In the genomic region with DNA sequence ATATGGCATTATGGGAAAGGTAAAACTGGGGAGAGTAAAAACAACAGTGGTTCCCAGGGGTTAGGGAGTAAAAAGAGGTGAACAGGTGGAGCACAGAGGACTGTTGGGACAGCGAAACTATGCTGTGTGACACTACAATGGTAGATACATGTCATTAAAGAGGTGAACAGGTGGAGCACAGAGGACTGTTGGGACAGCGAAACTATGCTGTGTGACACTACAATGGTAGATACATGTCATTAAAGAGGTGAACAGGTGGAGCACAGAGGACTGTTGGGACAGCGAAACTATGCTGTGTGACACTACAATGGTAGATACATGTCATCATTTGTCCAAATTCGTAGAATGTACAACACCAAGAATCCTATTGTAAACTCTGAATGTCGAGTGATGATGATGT, we compare ENCODE assay signal across 7 cellular contexts. TPM values are rescaled to one million over a fixed set of nuclear protein-coding genes. Genes with fewer than 3 reads are reported as not detected.
DNase-seq lines count a peak whose midpoint lies in the region; ATAC-seq, FAIRE-seq and TF ChIP-seq lines count a peak whose summit lies in the region.
"Not testable (repeated sequence)": the region's sequence is repeated elsewhere in the genome, so short reads cannot be mapped to it uniquely, and the experiment has no call there.

No MANE protein-coding gene starts in this region.

- H3K27ac ChIP-seq in CD8-positive, alpha-beta T cell (ENCODE audit: low read depth, low read length); K562 (ENCODE audit: extremely low read depth, low read depth, low read length); gastroesophageal sphincter; left lung: not testable (repeated sequence)

- H3K36me3 Mint-ChIP-seq in CD8-positive, alpha-beta T cell; activated CD8-positive, alpha-beta T cell treated with anti-CD3 and anti-CD28 coated beads for 36 hours (ENCODE audit: low read depth): not testable (repeated sequence)

- FAIRE-seq in K562 (lab: Jason Lieb, UNC) = peak; percentile 89

- not testable (repeated sequence) for H3K4me1 ChIP-seq in CD8-positive, alpha-beta T cell (ENCODE audit: insufficient read depth, low read length); K562 (replicated peaks in 1 of 2; ENCODE audit: control insufficient read depth in 2 of 2, insufficient read depth in 2 of 2, low read length in 2 of 2); gastroesophageal sphincter; left lung

- H3K9me3 ChIP-seq in CD8-positive, alpha-beta T cell (ENCODE audit: low read length); K562 (replicated peaks; ENCODE audit: control insufficient read depth, insufficient read depth, low read depth, low read length); gastroesophageal sphincter; left lung: not testable (repeated sequence)

- BruUV-seq in K562 (replicated peaks; lab: Mats Ljungman, UMichigan) = not testable (repeated sequence)

- H3K4me2 ChIP-seq in K562 (ENCODE audit: insufficient read depth, low read length) = not testable (repeated sequence)

- H4K20me1 ChIP-seq in K562 (replicated peaks; ENCODE audit: control insufficient read depth, insufficient read depth, low read length) = not testable (repeated sequence)

- not testable (repeated sequence) for TF ChIP-seq EP300 in K562 (IDR thresholded peaks at IDR 0.05; ENCODE audit: low read length); gastroesophageal sphincter (IDR thresholded peaks at IDR 0.05)

- TF ChIP-seq RAD21 in K562 (CRISPR knock-in tag; conservative IDR thresholded peaks at IDR 0.05 in 1 of 2, IDR thresholded peaks at IDR 0.05 in 1 of 2) = not testable (repeated sequence)

- ATAC-seq in CD8-positive, alpha-beta T cell = peak; percentile 23
- ATAC-seq in HG03039 (IDR thresholded peaks at IDR 0.05; ENCODE audit: unreplicated experiment) (peak; percentile 71), gastroesophageal sphincter (peak; percentile 87), left lung (peak; percentile 94), sciatic nerve (peak; percentile 98)
- ATAC-seq in activated CD8-positive, alpha-beta T cell treated with anti-CD3 and anti-CD28 coated beads for 36 hours = peak; percentile 42
- ATAC-seq in K562 = not testable (repeated sequence)

- POLR2A ChIA-PET in CD8-positive, alpha-beta T cell (lab: Charles Lee); activated CD8-positive, alpha-beta T cell treated with anti-CD3 and anti-CD28 coated beads for 36 hours (lab: Charles Lee); K562 (lab: Yijun Ruan, JAX): not testable (repeated sequence)

- WGBS in K562 (ENCODE audit: insufficient coverage, low coverage, missing lambda C conversion rate) = 56% methylated on average over 4 of the region's 5 CpGs
- WGBS in gastroesophageal sphincter (ENCODE audit: low coverage in 1 of 2), 2 donors = 91 to 93% methylated on average over 5 of the region's 5 CpGs

- H3K36me3 ChIP-seq in CD8-positive, alpha-beta T cell (ENCODE audit: insufficient read depth, low read length); K562 (ENCODE audit: control insufficient read depth, insufficient read depth, low read length); gastroesophageal sphincter; left lung: not testable (repeated sequence)

- not testable (repeated sequence) for DNase-seq in CD8-positive, alpha-beta T cell; activated CD8-positive, alpha-beta T cell treated with anti-CD3 and anti-CD28 coated beads for 36 hours; K562 (ENCODE audit: extremely low read depth in 1 of 4, low spot score in 3 of 4); left lung; sciatic nerve (ENCODE audit: low spot score)

- H2AFZ ChIP-seq in K562 (ENCODE audit: low read depth, low read length) = not testable (repeated sequence)

- intact Hi-C loops in CD8-positive, alpha-beta T cell (cut with DNase I, micrococcal nuclease); activated CD8-positive, alpha-beta T cell treated with anti-CD3 and anti-CD28 coated beads for 36 hours (cut with micrococcal nuclease); K562 (cut with micrococcal nuclease); left lung (cut with DNase I); sciatic nerve (cut with DNase I): not testable (repeated sequence)

- not testable (repeated sequence) for H3K4me3 ChIP-seq in CD8-positive, alpha-beta T cell (ENCODE audit: low read depth, low read length); K562; gastroesophageal sphincter; left lung

- H3K27me3 Mint-ChIP-seq in CD8-positive, alpha-beta T cell (ENCODE audit: low read depth) = peaks cover 12% of the 10 kb centered on the region
- not testable (repeated sequence) for H3K27me3 Mint-ChIP-seq in activated CD8-positive, alpha-beta T cell treated with anti-CD3 and anti-CD28 coated beads for 36 hours

- not testable (repeated sequence) for TF ChIP-seq CTCF in CD8-positive, alpha-beta T cell (IDR thresholded peaks at IDR 0.05); activated CD8-positive, alpha-beta T cell treated with anti-CD3 and anti-CD28 coated beads for 36 hours (IDR thresholded peaks at IDR 0.05); K562 (IDR thresholded peaks at IDR 0.05 in 2 of 3, conservative IDR thresholded peaks at IDR 0.05 in 1 of 3; ENCODE audit: insufficient read depth in 2 of 3, low read depth in 1 of 3, low read length in 3 of 3); gastroesophageal sphincter (IDR thresholded peaks at IDR 0.05); left lung (IDR thresholded peaks at IDR 0.05)

- H3K79me2 ChIP-seq in K562 (ENCODE audit: control insufficient read depth, insufficient read depth, low read length) = not testable (repeated sequence)

- not testable (repeated sequence) for H3K9me3 Mint-ChIP-seq in CD8-positive, alpha-beta T cell; activated CD8-positive, alpha-beta T cell treated with anti-CD3 and anti-CD28 coated beads for 36 hours

- CTCF ChIA-PET in CD8-positive, alpha-beta T cell (lab: Charles Lee); activated CD8-positive, alpha-beta T cell treated with anti-CD3 and anti-CD28 coated beads for 36 hours (lab: Charles Lee); K562 (lab: Yijun Ruan, JAX; ENCODE audit: low intra/inter-chr PET ratio): not testable (repeated sequence)

- not testable (repeated sequence) for H3K4me3 Mint-ChIP-seq in CD8-positive, alpha-beta T cell; activated CD8-positive, alpha-beta T cell treated with anti-CD3 and anti-CD28 coated beads for 36 hours

- in situ Hi-C loops in K562 (cut with MboI) = not testable (repeated sequence)

- not testable (repeated sequence) for TF ChIP-seq POLR2A in K562 (conservative IDR thresholded peaks at IDR 0.05); gastroesophageal sphincter (IDR thresholded peaks at IDR 0.05)

- not testable (repeated sequence) for H3K27me3 ChIP-seq in CD8-positive, alpha-beta T cell (ENCODE audit: insufficient read depth, low read length); K562 (ENCODE audit: control insufficient read depth in 2 of 2, insufficient read depth in 2 of 2, low read length in 2 of 2); gastroesophageal sphincter; left lung

- not testable (repeated sequence) for H3K9me1 ChIP-seq in K562 (ENCODE audit: control insufficient read depth, insufficient read depth, low read length)

- H3K4me1 Mint-ChIP-seq in CD8-positive, alpha-beta T cell (ENCODE audit: low read depth); activated CD8-positive, alpha-beta T cell treated with anti-CD3 and anti-CD28 coated beads for 36 hours (ENCODE audit: low read depth): not testable (repeated sequence)

- H3K9ac ChIP-seq in K562 (ENCODE audit: insufficient read depth in 1 of 2, low read depth in 2 of 2, low read length in 2 of 2) = not testable (repeated sequence)

- H3K27ac Mint-ChIP-seq in CD8-positive, alpha-beta T cell; activated CD8-positive, alpha-beta T cell treated with anti-CD3 and anti-CD28 coated beads for 36 hours: not testable (repeated sequence)

RNA-seq across cellular contexts. Expression of gene FAM227A, which starts 11.9 kb away (rescaled TPM):
- under 1 TPM in 1 of 2 experiments, not detected in 1; 0.73 TPM for total RNA-seq in CD8-positive, alpha-beta T cell
- total RNA-seq in activated CD8-positive, alpha-beta T cell treated with anti-CD3 and anti-CD28 coated beads for 36 hours = 1 to 10 TPM in 1 of 2 experiments, under 1 TPM in 1; 0.74 to 1.1 TPM
- total RNA-seq in K562 (2011; cell fraction: chromatin; rRNA removed; ENCODE audit: low replicate concordance) = 9.9 and 17.1 TPM in 2 replicates
- 4.3 and 6.5 TPM in 2 replicates for total RNA-seq in K562 (2011; cell fraction: nucleolus; rRNA removed)
- total RNA-seq in K562 (2011; cell fraction: nucleoplasm; rRNA removed) = 3.7 and 5.1 TPM in 2 replicates
- total RNA-seq in K562 (2014; rRNA removed) (0.54 and 0.73 TPM in 2 replicates), K562 (2014; rRNA removed; fragmentation: Illumina TruSeq; extraction: Trizol) (0.80 and 0.91 TPM in 2 replicates), K562 (2015; rRNA removed; fragmentation: Illumina TruSeq; extraction: Trizol) (0.57 and 0.83 TPM in 2 replicates), K562 (2021) (1.2 and 1.4 TPM in 2 replicates), gastroesophageal sphincter (1 to 10 TPM in 1 of 4 donors, under 1 TPM in 3; 0.07 to 1.2 (median 0.60) TPM), left lung (1 to 10 TPM; 1.5 to 3.1 TPM), sciatic nerve (2.9 TPM)
- polyA plus RNA-seq in K562 (2011; rRNA removed) (1.5 and 2.2 TPM in 2 replicates), K562 (2014; fragmentation: Illumina TruSeq; extraction: Trizol) (0.55 and 0.64 TPM in 2 replicates), K562 (2014; fragmentation: Nextera tagmentation; extraction: Ambion mirVana) (under 1 TPM; 0.10 to 0.31 TPM), K562 (2014; rRNA removed) (0.89 and 0.94 TPM in 2 replicates)
- 0.39 and 0.75 TPM in 2 replicates for polyA plus RNA-seq in K562 (2011; cell fraction: cytosol; rRNA removed)
- 4.7 and 5.3 TPM in 2 replicates for polyA plus RNA-seq in K562 (2011; cell fraction: nucleus; rRNA removed)
- polyA plus RNA-seq in K562 (2012) = 0.48 and 0.62 TPM in 2 replicates
- polyA minus RNA-seq in K562 (2011; rRNA and poly(A)+ RNA removed) = 0.81 and 1.9 TPM in 2 replicates
- 0.67 and 0.82 TPM in 2 replicates for polyA minus RNA-seq in K562 (2011; cell fraction: cytosol; rRNA and poly(A)+ RNA removed)
- polyA minus RNA-seq in K562 (2011; cell fraction: nucleus; rRNA and poly(A)+ RNA removed) = 3.9 and 6.9 TPM in 2 replicates

RNA-seq across cellular contexts. Expression of gene CBY1, which starts 12.2 kb away (rescaled TPM):
- total RNA-seq in CD8-positive, alpha-beta T cell = 1 to 10 TPM; 7.6 to 8.9 TPM
- total RNA-seq in activated CD8-positive, alpha-beta T cell treated with anti-CD3 and anti-CD28 coated beads for 36 hours = 10 to 100 TPM; 15.6 to 15.7 TPM
- total RNA-seq in K562 (2011; cell fraction: chromatin; rRNA removed; ENCODE audit: low replicate concordance) = 26.3 and 29.9 TPM in 2 replicates
- 16.3 and 20.8 TPM in 2 replicates for total RNA-seq in K562 (2011; cell fraction: nucleolus; rRNA removed)
- 21.4 and 23.0 TPM in 2 replicates for total RNA-seq in K562 (2011; cell fraction: nucleoplasm; rRNA removed)
- total RNA-seq in K562 (2014; rRNA removed) = 7.8 and 8.8 TPM in 2 replicates
- total RNA-seq in K562 (2014; rRNA removed; fragmentation: Illumina TruSeq; extraction: Trizol) = 8.2 and 8.9 TPM in 2 replicates
- total RNA-seq in K562 (2015; rRNA removed; fragmentation: Illumina TruSeq; extraction: Trizol) = 5.4 and 5.7 TPM in 2 replicates
- 7.8 and 8.6 TPM in 2 replicates for total RNA-seq in K562 (2021)
- polyA plus RNA-seq in K562 (2011; rRNA removed) = 17.0 and 18.4 TPM in 2 replicates
- polyA plus RNA-seq in K562 (2011; cell fraction: cytosol; rRNA removed) = 12.4 and 16.3 TPM in 2 replicates
- polyA plus RNA-seq in K562 (2011; cell fraction: nucleus; rRNA removed) = 15.0 and 16.4 TPM in 2 replicates
- 11.5 and 16.0 TPM in 2 replicates for polyA plus RNA-seq in K562 (2012)
- 12.2 and 14.3 TPM in 2 replicates for polyA plus RNA-seq in K562 (2014; fragmentation: Illumina TruSeq; extraction: Trizol)
- 10 to 100 TPM; 15.4 to 19.7 TPM for polyA plus RNA-seq in K562 (2014; fragmentation: Nextera tagmentation; extraction: Ambion mirVana)
- 10.8 and 15.5 TPM in 2 replicates for polyA plus RNA-seq in K562 (2014; rRNA removed)
- 9.4 and 11.2 TPM in 2 replicates for polyA minus RNA-seq in K562 (2011; rRNA and poly(A)+ RNA removed)
- polyA minus RNA-seq in K562 (2011; cell fraction: cytosol; rRNA and poly(A)+ RNA removed) = 3.5 and 4.3 TPM in 2 replicates
- 4.2 and 9.3 TPM in 2 replicates for polyA minus RNA-seq in K562 (2011; cell fraction: nucleus; rRNA and poly(A)+ RNA removed)
- total RNA-seq in gastroesophageal sphincter = 10 to 100 TPM; 21.0 to 46.6 (median 31.7) TPM
- 10 to 100 TPM; 24.4 to 36.0 TPM for total RNA-seq in left lung
- total RNA-seq in sciatic nerve = 31.4 TPM

RNA-seq across cellular contexts. Expression of gene TOMM22, which starts 37.5 kb away (rescaled TPM):
- 10 to 100 TPM; 75.2 to 75.4 TPM for total RNA-seq in CD8-positive, alpha-beta T cell
- 100 to 1,000 TPM; 155 to 158 TPM for total RNA-seq in activated CD8-positive, alpha-beta T cell treated with anti-CD3 and anti-CD28 coated beads for 36 hours
- 7.9 and 9.6 TPM in 2 replicates for total RNA-seq in K562 (2011; cell fraction: chromatin; rRNA removed; ENCODE audit: low replicate concordance)
- total RNA-seq in K562 (2011; cell fraction: nucleolus; rRNA removed) = 13.2 and 14.2 TPM in 2 replicates
- 17.9 and 24.1 TPM in 2 replicates for total RNA-seq in K562 (2011; cell fraction: nucleoplasm; rRNA removed)
- total RNA-seq in K562 (2014; rRNA removed) (73.8 and 92.1 TPM in 2 replicates), K562 (2014; rRNA removed; fragmentation: Illumina TruSeq; extraction: Trizol) (78.6 and 87.9 TPM in 2 replicates), K562 (2015; rRNA removed; fragmentation: Illumina TruSeq; extraction: Trizol) (76.2 and 82.8 TPM in 2 replicates), K562 (2021) (101 and 108 TPM in 2 replicates), gastroesophageal sphincter (10 to 100 TPM; 29.6 to 41.2 (median 32.2) TPM), left lung (10 to 100 TPM; 54.3 to 67.0 TPM), sciatic nerve (35.3 TPM)
- polyA plus RNA-seq in K562 (2011; rRNA removed) (46.9 and 49.6 TPM in 2 replicates), K562 (2014; fragmentation: Illumina TruSeq; extraction: Trizol) (97.6 and 101 TPM in 2 replicates), K562 (2014; fragmentation: Nextera tagmentation; extraction: Ambion mirVana) (10 to 100 TPM; 25.8 to 36.3 TPM), K562 (2014; rRNA removed) (58.3 and 59.8 TPM in 2 replicates)
- polyA plus RNA-seq in K562 (2011; cell fraction: cytosol; rRNA removed) = 26.6 and 63.0 TPM in 2 replicates
- polyA plus RNA-seq in K562 (2011; cell fraction: nucleus; rRNA removed) = 11.8 and 22.9 TPM in 2 replicates
- polyA plus RNA-seq in K562 (2012) = 35.2 and 85.7 TPM in 2 replicates
- polyA minus RNA-seq in K562 (2011; rRNA and poly(A)+ RNA removed) = 32.7 and 35.9 TPM in 2 replicates
- 19.9 and 33.9 TPM in 2 replicates for polyA minus RNA-seq in K562 (2011; cell fraction: cytosol; rRNA and poly(A)+ RNA removed)
- 4.8 and 9.8 TPM in 2 replicates for polyA minus RNA-seq in K562 (2011; cell fraction: nucleus; rRNA and poly(A)+ RNA removed)

RNA-seq across cellular contexts. Expression of gene JOSD1, which starts 56.5 kb away (rescaled TPM):
- 100 to 1,000 TPM; 364 to 375 TPM for total RNA-seq in CD8-positive, alpha-beta T cell
- total RNA-seq in activated CD8-positive, alpha-beta T cell treated with anti-CD3 and anti-CD28 coated beads for 36 hours = 10 to 100 TPM; 84.7 to 88.1 TPM
- 36.0 and 46.4 TPM in 2 replicates for total RNA-seq in K562 (2011; cell fraction: chromatin; rRNA removed; ENCODE audit: low replicate concordance)
- 31.5 and 32.4 TPM in 2 replicates for total RNA-seq in K562 (2011; cell fraction: nucleolus; rRNA removed)
- 31.9 and 36.6 TPM in 2 replicates for total RNA-seq in K562 (2011; cell fraction: nucleoplasm; rRNA removed)
- 28.0 and 33.9 TPM in 2 replicates for total RNA-seq in K562 (2014; rRNA removed)
- 30.0 and 30.4 TPM in 2 replicates for total RNA-seq in K562 (2014; rRNA removed; fragmentation: Illumina TruSeq; extraction: Trizol)
- total RNA-seq in K562 (2015; rRNA removed; fragmentation: Illumina TruSeq; extraction: Trizol) = 26.0 and 26.7 TPM in 2 replicates
- 36.7 and 39.1 TPM in 2 replicates for total RNA-seq in K562 (2021)
- 31.6 and 31.8 TPM in 2 replicates for polyA plus RNA-seq in K562 (2011; rRNA removed)
- 34.7 and 36.9 TPM in 2 replicates for polyA plus RNA-seq in K562 (2011; cell fraction: cytosol; rRNA removed)
- 35.2 and 39.9 TPM in 2 replicates for polyA plus RNA-seq in K562 (2011; cell fraction: nucleus; rRNA removed)
- 25.7 and 27.9 TPM in 2 replicates for polyA plus RNA-seq in K562 (2012)
- 33.0 and 34.1 TPM in 2 replicates for polyA plus RNA-seq in K562 (2014; fragmentation: Illumina TruSeq; extraction: Trizol)
- polyA plus RNA-seq in K562 (2014; fragmentation: Nextera tagmentation; extraction: Ambion mirVana) = 1 to 10 TPM; 8.9 to 9.5 TPM
- 30.4 and 30.7 TPM in 2 replicates for polyA plus RNA-seq in K562 (2014; rRNA removed)
- polyA minus RNA-seq in K562 (2011; rRNA and poly(A)+ RNA removed) = 19.3 and 25.4 TPM in 2 replicates
- 19.6 and 27.1 TPM in 2 replicates for polyA minus RNA-seq in K562 (2011; cell fraction: cytosol; rRNA and poly(A)+ RNA removed)
- polyA minus RNA-seq in K562 (2011; cell fraction: nucleus; rRNA and poly(A)+ RNA removed) = 9.8 and 16.9 TPM in 2 replicates
- 10 to 100 TPM; 47.5 to 67.0 (median 64.6) TPM for total RNA-seq in gastroesophageal sphincter
- 10 to 100 TPM; 55.6 to 57.3 TPM for total RNA-seq in left lung
- 54.6 TPM for total RNA-seq in sciatic nerve
